In the genomic region with DNA sequence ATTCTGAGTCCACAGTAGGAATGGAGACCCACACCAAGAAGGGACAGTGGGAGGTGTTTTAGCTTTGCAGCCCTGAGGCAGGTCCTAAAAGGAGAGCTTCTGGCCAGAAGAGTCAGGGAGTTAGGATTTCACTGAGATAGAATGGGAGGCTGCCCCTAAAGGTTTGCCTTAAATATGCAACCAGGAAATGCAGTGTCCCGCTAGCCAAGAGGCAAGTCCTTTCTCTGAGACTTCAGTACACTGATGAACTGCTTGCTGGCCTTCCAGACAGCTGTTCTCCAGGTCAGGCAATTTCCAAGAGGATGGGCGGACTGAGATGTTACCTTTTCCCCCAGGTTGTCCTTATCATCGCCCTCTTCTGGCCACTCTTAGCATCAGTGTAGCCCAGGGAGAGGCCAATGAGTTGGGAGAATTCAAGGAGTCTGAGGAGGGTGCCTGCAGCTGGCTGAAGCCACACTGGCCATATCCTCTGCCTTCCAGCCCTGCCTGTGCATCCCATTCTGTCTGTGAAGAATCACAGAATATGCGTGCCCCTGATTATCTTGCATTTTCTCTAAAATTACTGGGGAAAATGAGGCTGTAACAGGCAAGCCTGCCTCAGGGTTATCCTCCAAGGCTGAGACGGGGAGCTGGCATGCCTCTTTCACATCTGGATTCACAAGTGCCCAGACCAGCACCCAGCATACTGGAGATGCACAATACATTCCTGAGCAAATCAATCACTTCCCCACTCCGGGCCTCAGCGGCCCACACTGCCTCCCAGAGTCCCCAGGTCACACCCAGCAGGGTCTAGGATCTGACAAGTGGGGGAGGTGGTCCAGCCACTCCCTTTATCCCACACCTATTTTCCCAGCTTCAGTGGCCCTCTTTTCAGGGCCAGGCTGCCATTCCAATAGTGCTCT, we compare ENCODE assay signal across 8 cellular contexts. TPM values are rescaled to one million over a fixed set of nuclear protein-coding genes. Genes with fewer than 3 reads are reported as not detected.
DNase-seq lines count a peak whose midpoint lies in the region; ATAC-seq and TF ChIP-seq lines count a peak whose summit lies in the region.

No MANE protein-coding gene starts in this region.

- H3K27me3 ChIP-seq in adrenal gland = no peaks in the 10 kb centered on the region

- peak; percentile 38 for DNase-seq in A172 (ENCODE audit: low spot score)
- peak; percentile 30 for DNase-seq in DMS153 treated with DMSO at 0.1 percent for 48 hours (lab: John Stamatoyannopoulos, UW; ENCODE audit: unreplicated experiment)
- DNase-seq in NB4 (ENCODE audit: low read depth) = peak; percentile 55
- DNase-seq in adrenal gland = peak in 5 of 7 donors; percentile 25 to 64 (median 31)
- DNase-seq in kidney tubule cell (ENCODE audit: low spot score) = peak; percentile 79
- DNase-seq in occipital lobe (lab: John Stamatoyannopoulos, UW) = no peak

- TF ChIP-seq CTCF in NB4 (IDR thresholded peaks at IDR 0.05; ENCODE audit: low read depth, low read length) = peak; percentile 82
- peak; percentile 31 to 50 (median 46) for TF ChIP-seq CTCF in adrenal gland (IDR thresholded peaks at IDR 0.05)

- TF ChIP-seq POLR2A in NB4 (IDR thresholded peaks at IDR 0.05; ENCODE audit: extremely low read depth, insufficient read length) (no peak), adrenal gland (IDR thresholded peaks at IDR 0.05) (no peak)

- H3K4me1 ChIP-seq in adrenal gland (replicated peaks in 1 of 2) = peaks cover 21 to 25% of the 10 kb centered on the region in 2 donors

- no peak for ATAC-seq in HG02981 (IDR thresholded peaks at IDR 0.05; ENCODE audit: unreplicated experiment)
- no peak for ATAC-seq in HG03342 (IDR thresholded peaks at IDR 0.05; ENCODE audit: unreplicated experiment)

- intact Hi-C loops in adrenal gland (cut with DNase I) = loop anchor here in 1 of 2 donors (5.0 kb wide), 1 partner anchor 134 kb away; no protein-coding TSS in a partner anchor

- no peak overlapping the region for H3K27ac ChIP-seq in adrenal gland

- no peaks in the 10 kb centered on the region for H3K9me3 ChIP-seq in adrenal gland (replicated peaks in 1 of 3)

- H3K36me3 ChIP-seq in adrenal gland (replicated peaks in 1 of 2) = no peaks in the 10 kb centered on the region

- no peak overlapping the region for H3K4me3 ChIP-seq in NB4 (ENCODE audit: low read depth, low read length)
- H3K4me3 ChIP-seq in adrenal gland = no peak overlapping the region

- 61 to 71% (median 62%) methylated on average over 5 to 7 of the region's 7 CpGs for WGBS in adrenal gland, 4 donors

RNA-seq across cellular contexts. Expression of gene TLL2, which starts 2.4 kb away (rescaled TPM):
- 0.12 and 0.38 TPM in 2 replicates for total RNA-seq in A172 (2014; rRNA removed; shearing (Covaris generic))
- total RNA-seq in adrenal gland = under 1 TPM in 2 of 8 donors, not detected in 6; 0.14 TPM
- under 1 TPM; 0.10 to 0.40 (median 0.13) TPM for polyA plus RNA-seq in adrenal gland
- total RNA-seq in occipital lobe = 0.78 TPM
